In genomic region chrX:38170556-38170955, GRCh38 we compare ENCODE assay signal across 20 cellular contexts. TPM values are rescaled to one million over a fixed set of nuclear protein-coding genes. Genes with fewer than 3 reads are reported as not detected.
A peak's percentile ranks its signal among the peaks of the same experiment; 100 is the strongest.
DNase-seq lines count a peak whose midpoint lies in the region; ATAC-seq and TF ChIP-seq lines count a peak whose summit lies in the region.
"Had no signal": no experiment of that assay in that cellular context is flagged by ENCODE, and none has a peak within 500 bp of the region (broad histone marks: within the 10 kb centered on the region; RNA-seq: fewer than 3 reads in every experiment).

No MANE protein-coding gene starts in this region.

- peak; percentile 6; the same call in 1 of the 2 replicates for TF ChIP-seq CTCF in AG09319 (IDR thresholded peaks at IDR 0.05; ENCODE audit: low read depth, low read length)
- no peak for TF ChIP-seq CTCF in osteocyte (IDR thresholded peaks at IDR 0.05)

- peaks cover 26% of the 10 kb centered on the region for H3K4me1 Mint-ChIP-seq in osteocyte (ENCODE audit: unreplicated experiment)
- H3K4me1 Mint-ChIP-seq: CD8-positive, alpha-beta memory T cell had no signal

- no peaks in the 10 kb centered on the region for H3K27me3 Mint-ChIP-seq in osteocyte (ENCODE audit: unreplicated experiment)
- H3K27me3 Mint-ChIP-seq: CD4-positive, alpha-beta T cell had no signal

- H3K9me3 Mint-ChIP-seq in osteocyte (ENCODE audit: unreplicated experiment): no peaks in the 10 kb centered on the region
- H3K9me3 Mint-ChIP-seq: CD14-positive monocyte; CD4-positive, alpha-beta T cell; CD8-positive, alpha-beta memory T cell; GM23338 had no signal

- H3K4me3 Mint-ChIP-seq in osteocyte (ENCODE audit: unreplicated experiment): no peak overlapping the region
- H3K4me3 Mint-ChIP-seq: CD14-positive monocyte; CD4-positive, alpha-beta T cell; CD8-positive, alpha-beta memory T cell; GM23338; H9 had no signal

- H3K27ac Mint-ChIP-seq in osteocyte (ENCODE audit: unreplicated experiment): peak overlapping the region; percentile 28
- H3K27ac Mint-ChIP-seq: CD14-positive monocyte; CD4-positive, alpha-beta T cell; CD8-positive, alpha-beta memory T cell; GM23338; H9 had no signal

- no peaks in the 10 kb centered on the region for H3K36me3 Mint-ChIP-seq in osteocyte (ENCODE audit: unreplicated experiment)
- H3K36me3 Mint-ChIP-seq: CD14-positive monocyte; CD8-positive, alpha-beta memory T cell had no signal

- DNase-seq in AG09319 (ENCODE audit: extremely low read depth, low read depth) (no peak), NCI-H69 (lab: John Stamatoyannopoulos, UW) (peak; percentile 78), fibroblast of gingiva (ENCODE audit: low read depth) (peak; percentile 36), osteocyte (ENCODE audit: extremely low spot score, unreplicated experiment) (no peak), NCI-H748 (lab: John Stamatoyannopoulos, UW; ENCODE audit: unreplicated experiment) (no peak)
- no peak for DNase-seq in activated CD4-positive, alpha-beta T cell treated with anti-CD3 and anti-CD28 coated beads for 4 hours
- DNase-seq: AML-193; BE2C; CD4-positive, alpha-beta T cell; CD8-positive, alpha-beta memory T cell; DMS 273 treated with DMSO at 0.1 percent for 48 hours; DMS79; EL; GDM1; H9 had no signal

- no peak for ATAC-seq in activated CD4-positive, CD25-positive, alpha-beta regulatory T cell treated with anti-CD3 and anti-CD28 coated beads, Interleukin-2, amount 50 U/mL, for 24 hours
- ATAC-seq: GM12878, GM23338, HCT116 had no signal

RNA-seq across cellular contexts. Expression of gene SRPX, which starts 50.1 kb away (rescaled TPM):
- total RNA-seq in osteocyte: 41.7 and 48.0 TPM in 2 replicates
- total RNA-seq: CD4-positive, alpha-beta T cell; CD8-positive, alpha-beta memory T cell had no signal

Comparison
In these comparisons a context has a peak if more than half of its experiments do, and no peak if none do; other contexts are left out.
1. DNase-seq: peak in NCI-H69 (single experiment) and fibroblast of gingiva (single experiment); none in AG09319 (single experiment), osteocyte (single experiment), NCI-H748 (single experiment) and activated CD4-positive, alpha-beta T cell treated with anti-CD3 and anti-CD28 coated beads for 4 hours (0 of 2).